ENCODE assay signal across 11 cellular contexts in the genomic region with DNA sequence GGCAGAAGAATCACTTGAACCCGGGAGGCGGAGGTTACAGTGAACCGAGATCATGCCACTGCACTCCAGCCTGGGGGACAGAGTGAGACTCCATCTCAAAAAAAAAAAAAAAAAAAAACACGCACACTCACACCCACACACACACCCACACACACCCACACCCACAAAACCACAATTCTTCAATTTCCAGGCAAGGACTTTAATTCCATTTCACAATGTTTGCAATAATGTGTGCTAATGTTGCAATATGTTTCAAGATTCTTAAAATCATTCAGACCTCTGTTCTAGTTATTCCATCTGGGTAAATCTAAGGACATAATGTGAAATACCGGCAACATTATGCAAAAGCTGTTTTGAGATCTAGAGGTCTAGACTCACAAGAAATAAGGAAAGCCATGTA. TPM values are rescaled to one million over a fixed set of nuclear protein-coding genes. Genes with fewer than 3 reads are reported as not detected.
DNase-seq lines count a peak whose midpoint lies in the region; ATAC-seq and TF ChIP-seq lines count a peak whose summit lies in the region.
"Had no signal": no experiment of that assay in that cellular context is flagged by ENCODE, and none has a peak within 500 bp of the region (broad histone marks: within the 10 kb centered on the region; RNA-seq: fewer than 3 reads in every experiment).

No MANE protein-coding gene starts in this region.

- peaks cover 83% of the 10 kb centered on the region for H3K36me3 Mint-ChIP-seq in activated CD4-positive, alpha-beta T cell treated with anti-CD3 and anti-CD28 coated beads, Interleukin-2, amount 10 ng/mL, durations not matched to agents 7 days and 5 days (ENCODE audit: low read depth)

- intact Hi-C loops in upper lobe of right lung (cut with DNase I), result no loop called here

- H3K36me3 ChIP-seq in upper lobe of right lung, result peaks cover 34% of the 10 kb centered on the region

- H3K4me1 Mint-ChIP-seq in activated CD4-positive, alpha-beta T cell treated with anti-CD3 and anti-CD28 coated beads, Interleukin-2, amount 10 ng/mL, durations not matched to agents 7 days and 5 days, result peaks cover 32% of the 10 kb centered on the region

- no peaks in the 10 kb centered on the region for H3K27me3 ChIP-seq in upper lobe of right lung

- H3K4me3 Mint-ChIP-seq in activated CD4-positive, alpha-beta T cell treated with anti-CD3 and anti-CD28 coated beads, Interleukin-2, amount 10 ng/mL, durations not matched to agents 7 days and 5 days, result peak overlapping the region; percentile 14

- H3K4me1 ChIP-seq in upper lobe of right lung, result peaks cover 14% of the 10 kb centered on the region

- no peak for TF ChIP-seq CTCF in upper lobe of right lung (IDR thresholded peaks at IDR 0.05)

- peaks cover 21% of the 10 kb centered on the region for H3K9me3 Mint-ChIP-seq in activated CD4-positive, alpha-beta T cell treated with anti-CD3 and anti-CD28 coated beads, Interleukin-2, amount 10 ng/mL, durations not matched to agents 7 days and 5 days

- H3K9me3 ChIP-seq in upper lobe of right lung, result no peaks in the 10 kb centered on the region

- peak overlapping the region; percentile 23 for H3K27ac Mint-ChIP-seq in activated CD4-positive, alpha-beta T cell treated with anti-CD3 and anti-CD28 coated beads, Interleukin-2, amount 10 ng/mL, durations not matched to agents 7 days and 5 days

- POLR2A ChIA-PET in activated CD4-positive, alpha-beta T cell treated with anti-CD3 and anti-CD28 coated beads, Interleukin-2, amount 10 ng/mL, durations not matched to agents 7 days and 5 days (lab: Charles Lee), result no interaction called here

- peak; percentile 23 for DNase-seq in stimulated activated naive CD4-positive, alpha-beta T cell treated with Interleukin-2 at 50 U/mL for 16 hours (lab: John Stamatoyannopoulos, UW)
- no peak for DNase-seq in stimulated activated naive CD4-positive, alpha-beta T cell (lab: John Stamatoyannopoulos, UW)
- DNase-seq in activated CD4-positive, alpha-beta T cell treated with anti-CD3 and anti-CD28 coated beads, Interleukin-2, amount 10 ng/mL, durations not matched to agents 7 days and 5 days, result no peak
- DNase-seq in fibroblast of the conjunctiva (ENCODE audit: low read depth) (peak; percentile 76), upper lobe of right lung (peak; percentile 66), NCI-H1048 (lab: John Stamatoyannopoulos, UW) (no peak), middle frontal gyrus (ENCODE audit: extremely low spot score, low spot score) (no peak)
- DNase-seq: caudate nucleus, NCI-H510A treated with DMSO at 0.1 percent for 48 hours, nucleus accumbens had no signal

- CTCF ChIA-PET in activated CD4-positive, alpha-beta T cell treated with anti-CD3 and anti-CD28 coated beads, Interleukin-2, amount 10 ng/mL, durations not matched to agents 7 days and 5 days (lab: Charles Lee), result no interaction called here

- H3K27ac ChIP-seq in upper lobe of right lung, result peak overlapping the region; percentile 53

- H3K4me3 ChIP-seq in upper lobe of right lung, result no peak overlapping the region

- no peaks in the 10 kb centered on the region for H3K27me3 Mint-ChIP-seq in activated CD4-positive, alpha-beta T cell treated with anti-CD3 and anti-CD28 coated beads, Interleukin-2, amount 10 ng/mL, durations not matched to agents 7 days and 5 days

- ATAC-seq in upper lobe of right lung (peak; percentile 86), HG02884 (IDR thresholded peaks at IDR 0.05; ENCODE audit: unreplicated experiment) (no peak)

RNA-seq across cellular contexts. Expression of a gene that starts 28.3 kb away (rescaled TPM):
- total RNA-seq in activated CD4-positive, alpha-beta T cell treated with anti-CD3 and anti-CD28 coated beads, Interleukin-2, amount 10 ng/mL, durations not matched to agents 7 days and 5 days, result 10 to 100 TPM; 79.4 to 84.1 TPM
- total RNA-seq in upper lobe of right lung, result 81.9 TPM

RNA-seq across cellular contexts. Expression of a gene that starts 38.0 kb away (rescaled TPM):
- 100 to 1,000 TPM; 494 to 508 TPM for total RNA-seq in activated CD4-positive, alpha-beta T cell treated with anti-CD3 and anti-CD28 coated beads, Interleukin-2, amount 10 ng/mL, durations not matched to agents 7 days and 5 days
- 143 TPM for total RNA-seq in upper lobe of right lung

RNA-seq across cellular contexts. Expression of a gene that starts 57.4 kb away (rescaled TPM):
- total RNA-seq in activated CD4-positive, alpha-beta T cell treated with anti-CD3 and anti-CD28 coated beads, Interleukin-2, amount 10 ng/mL, durations not matched to agents 7 days and 5 days, result 10 to 100 TPM; 15.9 to 19.5 TPM
- total RNA-seq in upper lobe of right lung, result 104 TPM

Comparison
In these comparisons a context has a peak if more than half of its experiments do, and no peak if none do; other contexts are left out.
1. DNase-seq: peak in stimulated activated naive CD4-positive, alpha-beta T cell treated with Interleukin-2 at 50 U/mL for 16 hours (single experiment), fibroblast of the conjunctiva (single experiment) and upper lobe of right lung (single experiment); none in stimulated activated naive CD4-positive, alpha-beta T cell (0 of 6), activated CD4-positive, alpha-beta T cell treated with anti-CD3 and anti-CD28 coated beads, Interleukin-2, amount 10 ng/mL, durations not matched to agents 7 days and 5 days (single experiment), NCI-H1048 (single experiment) and middle frontal gyrus (single experiment).